ENCODE assay signal across 8 cellular contexts in the genomic region with DNA sequence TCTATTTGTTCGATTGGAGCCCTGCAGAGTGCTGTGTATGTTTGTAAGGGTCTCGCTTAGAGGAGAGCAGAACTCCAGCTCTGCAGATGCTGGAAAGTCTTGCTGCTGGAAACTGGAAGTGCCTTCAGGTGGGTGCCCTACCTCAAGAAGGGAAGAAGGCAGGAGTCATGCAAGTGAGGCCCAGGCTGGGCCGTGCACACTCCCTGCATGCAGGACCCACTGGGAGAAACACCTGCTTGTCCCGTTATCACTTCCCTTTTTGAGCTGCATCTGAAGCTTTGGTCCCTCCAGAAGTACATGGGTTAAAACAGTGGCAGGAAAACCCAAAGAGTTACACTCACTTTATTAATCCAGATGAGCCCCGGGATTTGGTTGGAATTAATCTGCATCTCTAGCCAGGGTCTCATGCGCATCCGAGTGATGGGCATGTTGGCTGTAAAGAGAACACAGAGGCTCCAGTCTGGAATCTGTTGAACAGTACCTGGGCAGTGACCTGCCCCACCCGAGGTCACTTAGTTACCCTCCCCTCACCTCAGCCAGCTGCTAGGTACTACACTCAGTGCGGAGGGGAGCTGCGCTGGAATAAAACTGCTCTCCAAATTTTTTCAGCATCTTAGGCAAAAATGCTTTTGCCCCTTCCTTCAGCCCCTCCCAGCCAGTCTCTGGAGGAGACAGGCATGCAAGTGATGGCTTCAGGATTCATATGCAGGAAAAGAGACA. TPM values are rescaled to one million over a fixed set of nuclear protein-coding genes. Genes with fewer than 3 reads are reported as not detected.
DNase-seq lines count a peak whose midpoint lies in the region; ATAC-seq and TF ChIP-seq lines count a peak whose summit lies in the region.

No MANE protein-coding gene starts in this region.

- peak overlapping the region; percentile 99 for H3K4me3 Mint-ChIP-seq in activated CD4-positive, alpha-beta T cell treated with anti-CD3 and anti-CD28 coated beads, Interleukin-2, amount 10 ng/mL, durations not matched to agents 7 days and 5 days

- H3K4me1 ChIP-seq in gastroesophageal sphincter (peaks cover 0 to 79% (median 48%) of the 10 kb centered on the region in 3 donors), spleen (peaks cover 57 to 91% (median 81%) of the 10 kb centered on the region in 6 donors)

- H3K36me3 ChIP-seq in gastroesophageal sphincter, result peaks cover 0 to 40% of the 10 kb centered on the region in 2 donors
- peaks cover 7 to 54% (median 49%) of the 10 kb centered on the region in 6 donors for H3K36me3 ChIP-seq in spleen

- H3K4me3 ChIP-seq in HL-60 (replicated peaks; ENCODE audit: insufficient read depth, low read length), result peak overlapping the region; percentile 74
- H3K4me3 ChIP-seq in gastroesophageal sphincter, result peak overlapping the region; percentile 59 to 72
- H3K4me3 ChIP-seq in spleen, result peak overlapping the region; percentile 78 to 96 (median 94)

- intact Hi-C loops in spleen (cut with DNase I; ENCODE audit: low total_unique reads), result no loop called here

- H3K36me3 Mint-ChIP-seq in activated CD4-positive, alpha-beta T cell treated with anti-CD3 and anti-CD28 coated beads, Interleukin-2, amount 10 ng/mL, durations not matched to agents 7 days and 5 days (ENCODE audit: low read depth), result peaks cover 62% of the 10 kb centered on the region

- peak overlapping the region; percentile 94 for H3K27ac Mint-ChIP-seq in activated CD4-positive, alpha-beta T cell treated with anti-CD3 and anti-CD28 coated beads, Interleukin-2, amount 10 ng/mL, durations not matched to agents 7 days and 5 days

- H3K27ac ChIP-seq in HL-60 (replicated peaks), result peak overlapping the region; percentile 96
- peak overlapping the region in 3 of 4 donors; percentile 96 to 99 (median 97) for H3K27ac ChIP-seq in gastroesophageal sphincter
- peak overlapping the region; percentile 96 to 100 (median 100) for H3K27ac ChIP-seq in spleen

- ATAC-seq in gastroesophageal sphincter (no peak), esophagus mucosa (no peak), HG02870 (IDR thresholded peaks at IDR 0.05; ENCODE audit: unreplicated experiment) (no peak)

- no peaks in the 10 kb centered on the region for H3K27me3 Mint-ChIP-seq in activated CD4-positive, alpha-beta T cell treated with anti-CD3 and anti-CD28 coated beads, Interleukin-2, amount 10 ng/mL, durations not matched to agents 7 days and 5 days

- no peaks in the 10 kb centered on the region for H3K9me3 ChIP-seq in gastroesophageal sphincter
- H3K9me3 ChIP-seq in spleen, result no peaks in the 10 kb centered on the region

- no peak for TF ChIP-seq EP300 in gastroesophageal sphincter (IDR thresholded peaks at IDR 0.05)

- TF ChIP-seq CTCF in HL-60 (IDR thresholded peaks at IDR 0.05; ENCODE audit: insufficient read depth, low read length) (no peak), gastroesophageal sphincter (IDR thresholded peaks at IDR 0.05) (no peak), spleen (IDR thresholded peaks at IDR 0.05 in 8 of 11, conservative IDR thresholded peaks at IDR 0.05 in 3 of 11) (no peak)

- H3K27me3 ChIP-seq in HL-60 (ENCODE audit: insufficient read depth, poor library complexity, severe bottlenecking) (no peaks in the 10 kb centered on the region), gastroesophageal sphincter (no peaks in the 10 kb centered on the region), spleen (replicated peaks in 1 of 7) (no peaks in the 10 kb centered on the region)

- POLR2A ChIA-PET in activated CD4-positive, alpha-beta T cell treated with anti-CD3 and anti-CD28 coated beads, Interleukin-2, amount 10 ng/mL, durations not matched to agents 7 days and 5 days (lab: Charles Lee), result interaction anchor here (0.5 to 3.8 kb wide), 8 partner anchors 10 to 1225 kb away, joined by 3 to 25 read pairs (median 13); no protein-coding TSS in a partner anchor

- CTCF ChIA-PET in activated CD4-positive, alpha-beta T cell treated with anti-CD3 and anti-CD28 coated beads, Interleukin-2, amount 10 ng/mL, durations not matched to agents 7 days and 5 days (lab: Charles Lee), result interaction anchor here (0.8 to 6.3 kb wide), 13 partner anchors 10 to 78 kb away, joined by 3 to 52 read pairs (median 5); no protein-coding TSS in a partner anchor

- peaks cover 69% of the 10 kb centered on the region for H3K4me1 Mint-ChIP-seq in activated CD4-positive, alpha-beta T cell treated with anti-CD3 and anti-CD28 coated beads, Interleukin-2, amount 10 ng/mL, durations not matched to agents 7 days and 5 days

- TF ChIP-seq POLR2A in gastroesophageal sphincter (IDR thresholded peaks at IDR 0.05) (no peak), spleen (IDR thresholded peaks at IDR 0.05) (no peak)

- DNase-seq in HL-60 (ENCODE audit: low read depth in 1 of 2, low spot score in 1 of 2), result no peak
- DNase-seq in activated CD4-positive, alpha-beta T cell treated with anti-CD3 and anti-CD28 coated beads, Interleukin-2, amount 10 ng/mL, durations not matched to agents 7 days and 5 days, result no peak
- peak; percentile 78 for DNase-seq in spleen
- DNase-seq in mesenteric fat pad (ENCODE audit: low spot score), result no peak
- DNase-seq in globus pallidus (ENCODE audit: low spot score), result no peak

- no peaks in the 10 kb centered on the region for H3K9me3 Mint-ChIP-seq in activated CD4-positive, alpha-beta T cell treated with anti-CD3 and anti-CD28 coated beads, Interleukin-2, amount 10 ng/mL, durations not matched to agents 7 days and 5 days

- 17 to 27% methylated on average over 1 to 3 of the region's 10 CpGs for WGBS in gastroesophageal sphincter (ENCODE audit: low coverage in 1 of 2), 2 donors
- WGBS in spleen, 5 donors, result 0 to 5% (median 4%) methylated on average over 8 to 10 of the region's 10 CpGs

RNA-seq across cellular contexts. Expression of a gene that starts 1.4 kb away (rescaled TPM):
- total RNA-seq in activated CD4-positive, alpha-beta T cell treated with anti-CD3 and anti-CD28 coated beads, Interleukin-2, amount 10 ng/mL, durations not matched to agents 7 days and 5 days, result 100 to 1,000 TPM; 289 to 302 TPM
- total RNA-seq in gastroesophageal sphincter (10 to 100 TPM; 10.9 to 74.3 (median 19.4) TPM), spleen (100 to 1,000 TPM; 146 to 307 (median 165) TPM), esophagus mucosa (9.1 TPM), mesenteric fat pad (61.1 TPM)
- 100 to 1,000 TPM in 1 of 3 donors, 10 to 100 TPM in 2; 57.9 to 113 (median 59.7) TPM for polyA plus RNA-seq in spleen

RNA-seq across cellular contexts. Expression of a gene that starts 54.1 kb away (rescaled TPM):
- total RNA-seq in activated CD4-positive, alpha-beta T cell treated with anti-CD3 and anti-CD28 coated beads, Interleukin-2, amount 10 ng/mL, durations not matched to agents 7 days and 5 days, result under 1 TPM; 0.25 to 0.33 TPM
- not detected for total RNA-seq in gastroesophageal sphincter
- not detected for total RNA-seq in spleen
- not detected for polyA plus RNA-seq in spleen
- total RNA-seq in esophagus mucosa, result not detected
- not detected for total RNA-seq in mesenteric fat pad
